Comparison of ENCODE assay signal across 11 cellular contexts in genomic region chrX:80229626-80230025, GRCh38.
"Had no signal": no experiment of that assay in that cellular context is flagged by ENCODE, and none has a peak within 500 bp of the region (broad histone marks: within the 10 kb centered on the region; RNA-seq: fewer than 3 reads in every experiment).

No MANE protein-coding gene starts in this region.

- H3K4me2 ChIP-seq: GM23338 had no signal

- H3K9me3 ChIP-seq: HAP-1 had no signal

- DNase-seq: GM23248, GOT3, H7, H9, HCEC 1CT, HFFc6 had no signal

- FAIRE-seq: H1, H54 had no signal

- ATAC-seq: GM23338, HCT116 had no signal

- H3K27ac Mint-ChIP-seq: GM23338, H9, HFFc6 had no signal

- H3K27ac ChIP-seq: GM23248 had no signal

- H3K4me3 Mint-ChIP-seq: GM23338, H9, HFFc6 had no signal

- H3K9ac ChIP-seq: GM23248 had no signal

- H3K36me3 ChIP-seq: HAP-1 had no signal

- H3K4me1 Mint-ChIP-seq: GM23338, H9 had no signal

- H3K4me3 ChIP-seq: GM23248, GM23338, HAP-1 had no signal

- H3K4me1 ChIP-seq: HAP-1 had no signal

- H2AFZ ChIP-seq: GM23248, GM23338 had no signal
